Comparison of ENCODE assay signal across 1 cellular context in genomic region chr20:50198716-50199115, GRCh38.
TF ChIP-seq lines count a peak whose summit lies in the region.

No MANE protein-coding gene starts in this region.

TF ChIP-seq in H1, 55 proteins besides CTCF, POLR2A, EP300 and RAD21:
- TF ChIP-seq E2F6 (IDR thresholded peaks at IDR 0.05) (no peak), KDM1A (IDR thresholded peaks at IDR 0.05; ENCODE audit: borderline replicate concordance, low read length) (peak; percentile 72), RNF2 (IDR thresholded peaks at IDR 0.05; ENCODE audit: borderline replicate concordance, low read depth, low read length, missing control alignments, poor library complexity, severe bottlenecking) (no peak), HDAC2 (IDR thresholded peaks at IDR 0.05; ENCODE audit: borderline replicate concordance in 1 of 2, low read depth in 2 of 2, low read length in 2 of 2) (peak in 1 of 2 experiments; percentile 33; a peak in 1 of 4 replicates)
